ENCODE assay signal across 10 cellular contexts in genomic region chr10:30438016-30438850, GRCh38. TPM values are rescaled to one million over a fixed set of nuclear protein-coding genes. Genes with fewer than 3 reads are reported as not detected.
DNase-seq lines count a peak whose midpoint lies in the region; ATAC-seq, FAIRE-seq and TF ChIP-seq lines count a peak whose summit lies in the region.
"Had no signal": no experiment of that assay in that cellular context is flagged by ENCODE, and none has a peak within 500 bp of the region (broad histone marks: within the 10 kb centered on the region; RNA-seq: fewer than 3 reads in every experiment).

No MANE protein-coding gene starts in this region.

- H3K4me3 ChIP-seq in A549 (peak overlapping the region; percentile 94), GM12875 (ENCODE audit: low read depth, low read length) (peak overlapping the region; percentile 75), muscle layer of duodenum (ENCODE audit: low read depth in 1 of 2, low read length in 2 of 2) (peak overlapping the region; percentile 49 to 95)

- DNase-seq in A549 (ENCODE audit: low read depth in 1 of 2, low spot score in 1 of 2) (no peak), amniotic epithelial cell (ENCODE audit: low read depth) (peak; percentile 27), NCI-H1105 treated with DMSO at 0.1 percent for 48 hours (lab: John Stamatoyannopoulos, UW) (no peak), NCI-H82 (lab: John Stamatoyannopoulos, UW) (no peak), NOMO-1 treated with dmso at 0.1 percent for 144 hours (lab: John Stamatoyannopoulos, UW; ENCODE audit: unreplicated experiment) (no peak)
- DNase-seq: activated CD8-positive, alpha-beta memory T cell treated with anti-CD3 and anti-CD28 coated beads, Interleukin-2, amount 50 U/mL, for 4 hours; NCI-H345 had no signal

- no peak for TF ChIP-seq POLR2A in A549 (IDR thresholded peaks at IDR 0.05; ENCODE audit: low read length)

- H3K4me2 ChIP-seq in A549, result peak overlapping the region; percentile 95

- CTCF ChIA-PET in A549 (lab: Yijun Ruan, JAX), result interaction anchor here (0.8 to 3.1 kb wide), 11 partner anchors 15 to 153 kb away, joined by 3 to 12 read pairs (median 5); no protein-coding TSS in a partner anchor

- ATAC-seq in A549, result no peak
- ATAC-seq in HG03432 (IDR thresholded peaks at IDR 0.05; ENCODE audit: unreplicated experiment), result no peak

- no peak for TF ChIP-seq RAD21 in A549 (conservative IDR thresholded peaks at IDR 0.05 in 1 of 2, IDR thresholded peaks at IDR 0.05 in 1 of 2)

- POLR2A ChIA-PET in A549 (lab: Yijun Ruan, JAX), result interaction anchor here (0.8 to 2.6 kb wide), 4 partner anchors 12 to 24 kb away, joined by 3 to 19 read pairs (median 8); no protein-coding TSS in a partner anchor

- H3K9me3 ChIP-seq in A549 (no peaks in the 10 kb centered on the region), muscle layer of duodenum (ENCODE audit: control insufficient read depth in 1 of 2, low read length in 2 of 2) (no peaks in the 10 kb centered on the region)

- H3K36me3 ChIP-seq in muscle layer of duodenum (ENCODE audit: control insufficient read depth in 1 of 2, insufficient read depth in 2 of 2, low read length in 2 of 2), result peaks cover 18 to 25% of the 10 kb centered on the region in 2 donors

- no peak for FAIRE-seq in A549 (lab: Jason Lieb, UNC)

- H3K27ac ChIP-seq in A549 (peak overlapping the region; percentile 91 to 97), muscle layer of duodenum (ENCODE audit: low read length) (peak overlapping the region; percentile 90)

- TF ChIP-seq CTCF in A549 (IDR thresholded peaks at IDR 0.05) (no peak), GM12875 (IDR thresholded peaks at IDR 0.05; ENCODE audit: borderline replicate concordance, insufficient read depth, low read depth, low read length) (no peak)

- no peak for TF ChIP-seq EP300 in A549 (IDR thresholded peaks at IDR 0.05)

- 12% methylated on average over 5 of the region's 5 CpGs for WGBS in A549 (ENCODE audit: missing lambda C conversion rate)

- peaks cover 62% of the 10 kb centered on the region for H3K4me1 ChIP-seq in A549
- peaks cover 9 to 21% of the 10 kb centered on the region in 2 donors for H3K4me1 ChIP-seq in muscle layer of duodenum (ENCODE audit: control insufficient read depth in 1 of 2, insufficient read depth in 2 of 2, low read length in 2 of 2)

- H3K27me3 ChIP-seq in muscle layer of duodenum (ENCODE audit: low read depth, low read length), result no peaks in the 10 kb centered on the region

TF ChIP-seq in A549, 52 proteins besides CTCF, POLR2A, EP300 and RAD21:
- TF ChIP-seq HOXA7 (CRISPR knock-in tag; IDR thresholded peaks at IDR 0.05) (0 out of 2 replicates have a peak, but pooled peaks have one; percentile 66), POLR2AphosphoS2 (conservative IDR thresholded peaks at IDR 0.05; ENCODE audit: low read length) (0 out of 2 replicates have a peak, but pooled peaks have one; percentile 8), EHF (CRISPR knock-in tag; IDR thresholded peaks at IDR 0.05) (no peak), RFX5 (IDR thresholded peaks at IDR 0.05) (no peak)

RNA-seq across cellular contexts. Expression of gene MAP3K8, which starts 4.2 kb away (rescaled TPM):
- polyA plus RNA-seq in A549 (2011; rRNA removed) (45.1 and 50.8 TPM in 2 replicates), A549 (2017; fragmentation: RNase III; extraction: RNeasy Plus Mini Kit Qiagen cat#74134 plus additional on column Dnase treatment) (23.3 to 29.6 TPM (median 26.4 TPM) in 3 replicates)
- polyA plus RNA-seq in A549 (2012; cell fraction: cytosol; rRNA removed), result 21.1 and 24.4 TPM in 2 replicates
- 33.0 and 57.3 TPM in 2 replicates for polyA plus RNA-seq in A549 (2012; cell fraction: nucleus; rRNA removed)
- polyA minus RNA-seq in A549 (2011; rRNA and poly(A)+ RNA removed), result 35.2 and 38.6 TPM in 2 replicates
